Comparison of ENCODE assay signal across 20 cellular contexts in genomic region chr9:95063300-95063699, GRCh38.
DNase-seq lines count a peak whose midpoint lies in the region; ATAC-seq and TF ChIP-seq lines count a peak whose summit lies in the region.
"Had no signal": no experiment of that assay in that cellular context is flagged by ENCODE, and none has a peak within 500 bp of the region (broad histone marks: within the 10 kb centered on the region; RNA-seq: fewer than 3 reads in every experiment).

No MANE protein-coding gene starts in this region.

- no peak for DNase-seq in caudate nucleus (lab: John Stamatoyannopoulos, UW)
- no peak for DNase-seq in gastrocnemius medialis
- no peak for DNase-seq in activated CD8-positive, alpha-beta T cell treated with anti-CD3 and anti-CD28 coated beads, Interleukin-2, amount 10 ng/mL, durations not matched to agents 7 days and 5 days
- no peak for DNase-seq in kidney tubule cell (ENCODE audit: low spot score)
- no peak for DNase-seq in activated gamma-delta T cell treated with Interleukin-2 at 50 U/mL for 16 hours
- DNase-seq: activated naive CD8-positive, alpha-beta T cell treated with anti-CD3 and anti-CD28 coated beads, Interleukin-2, amount 10 ng/mL, durations not matched to agents 7 days and 5 days; CD4-positive, alpha-beta memory T cell; effector CD8-positive, alpha-beta T cell; hypothalamus; NCI-H1436; NCI-H774; PC-9; SK-N-SH; spleen had no signal

- no peaks in the 10 kb centered on the region for H3K9me3 ChIP-seq in BLaER1
- H3K9me3 ChIP-seq in gastrocnemius medialis = no peaks in the 10 kb centered on the region
- H3K9me3 ChIP-seq: mucosa of descending colon, SK-N-SH, spleen, tibial nerve had no signal

- H3K36me3 ChIP-seq in BLaER1 = peaks cover 41% of the 10 kb centered on the region
- peaks cover 0 to 15% of the 10 kb centered on the region in 2 donors for H3K36me3 ChIP-seq in gastrocnemius medialis

- no peaks in the 10 kb centered on the region for H3K36me3 Mint-ChIP-seq in activated CD8-positive, alpha-beta T cell treated with anti-CD3 and anti-CD28 coated beads, Interleukin-2, amount 10 ng/mL, durations not matched to agents 7 days and 5 days (ENCODE audit: low read depth)
- H3K36me3 Mint-ChIP-seq: activated naive CD8-positive, alpha-beta T cell treated with anti-CD3 and anti-CD28 coated beads, Interleukin-2, amount 10 ng/mL, durations not matched to agents 7 days and 5 days had no signal

- H3K4me2 ChIP-seq in BLaER1 = peak overlapping the region; percentile 41
- H3K4me2 ChIP-seq: GM23338, PC-9, SK-N-SH had no signal

- in situ Hi-C loops in gastrocnemius medialis (cut with MboI; ENCODE audit: low sequenced_read_pairs in 4 of 4) = no loop called here

- no peak for TF ChIP-seq CTCF in gastrocnemius medialis (IDR thresholded peaks at IDR 0.05 in 4 of 5, conservative IDR thresholded peaks at IDR 0.05 in 1 of 5)

- no peaks in the 10 kb centered on the region for H3K9me3 Mint-ChIP-seq in activated CD8-positive, alpha-beta T cell treated with anti-CD3 and anti-CD28 coated beads, Interleukin-2, amount 10 ng/mL, durations not matched to agents 7 days and 5 days (ENCODE audit: insufficient read depth)
- H3K9me3 Mint-ChIP-seq: activated naive CD8-positive, alpha-beta T cell treated with anti-CD3 and anti-CD28 coated beads, Interleukin-2, amount 10 ng/mL, durations not matched to agents 7 days and 5 days; GM23338 had no signal

- H3K4me1 ChIP-seq in BLaER1 (peaks cover 36% of the 10 kb centered on the region), gastrocnemius medialis (peaks cover 100% of the 10 kb centered on the region in 2 donors)

- no peak overlapping the region for H3K4me3 Mint-ChIP-seq in activated CD8-positive, alpha-beta T cell treated with anti-CD3 and anti-CD28 coated beads, Interleukin-2, amount 10 ng/mL, durations not matched to agents 7 days and 5 days
- H3K4me3 Mint-ChIP-seq: activated naive CD8-positive, alpha-beta T cell treated with anti-CD3 and anti-CD28 coated beads, Interleukin-2, amount 10 ng/mL, durations not matched to agents 7 days and 5 days; CD4-positive, alpha-beta memory T cell; GM23338 had no signal

- POLR2A ChIA-PET in activated CD8-positive, alpha-beta T cell treated with anti-CD3 and anti-CD28 coated beads, Interleukin-2, amount 10 ng/mL, durations not matched to agents 7 days and 5 days (lab: Charles Lee) = no interaction called here

- ATAC-seq in gastrocnemius medialis (no peak), GM21825 (IDR thresholded peaks at IDR 0.05; ENCODE audit: unreplicated experiment) (no peak)
- ATAC-seq in activated CD8-positive, alpha-beta T cell treated with anti-CD3 and anti-CD28 coated beads, Interleukin-2, amount 10 ng/mL, durations not matched to agents 7 days and 5 days = no peak
- ATAC-seq: GM23338, mucosa of descending colon had no signal

- CTCF ChIA-PET in activated CD8-positive, alpha-beta T cell treated with anti-CD3 and anti-CD28 coated beads, Interleukin-2, amount 10 ng/mL, durations not matched to agents 7 days and 5 days (lab: Charles Lee) = no interaction called here

- H3K27me3 ChIP-seq in BLaER1 = no peaks in the 10 kb centered on the region
- no peaks in the 10 kb centered on the region for H3K27me3 ChIP-seq in layer of hippocampus (ENCODE audit: control insufficient read depth, insufficient read depth, low read length)
- H3K27me3 ChIP-seq in gastrocnemius medialis = no peaks in the 10 kb centered on the region
- H3K27me3 ChIP-seq: spleen, tibial nerve had no signal

- H3K27ac ChIP-seq in BLaER1 = no peak overlapping the region
- H3K27ac ChIP-seq in caudate nucleus (ENCODE audit: low read depth, low read length) = peak overlapping the region; percentile 24
- H3K27ac ChIP-seq in layer of hippocampus (ENCODE audit: low read depth, low read length) = peak overlapping the region; percentile 35
- H3K27ac ChIP-seq in gastrocnemius medialis = peak overlapping the region; percentile 85 to 96 (median 91)
- H3K27ac ChIP-seq: PC-9 had no signal

- peaks cover 10% of the 10 kb centered on the region for H4K20me1 ChIP-seq in BLaER1

- no peaks in the 10 kb centered on the region for H3K27me3 Mint-ChIP-seq in activated CD8-positive, alpha-beta T cell treated with anti-CD3 and anti-CD28 coated beads, Interleukin-2, amount 10 ng/mL, durations not matched to agents 7 days and 5 days (ENCODE audit: low read depth)
- H3K27me3 Mint-ChIP-seq: activated naive CD8-positive, alpha-beta T cell treated with anti-CD3 and anti-CD28 coated beads, Interleukin-2, amount 10 ng/mL, durations not matched to agents 7 days and 5 days; CD4-positive, alpha-beta memory T cell had no signal

- intact Hi-C loops in gastrocnemius medialis (cut with DNase I; ENCODE audit: low total_unique reads) = no loop called here

- no peak overlapping the region for H3K27ac Mint-ChIP-seq in activated CD8-positive, alpha-beta T cell treated with anti-CD3 and anti-CD28 coated beads, Interleukin-2, amount 10 ng/mL, durations not matched to agents 7 days and 5 days
- H3K27ac Mint-ChIP-seq: activated naive CD8-positive, alpha-beta T cell treated with anti-CD3 and anti-CD28 coated beads, Interleukin-2, amount 10 ng/mL, durations not matched to agents 7 days and 5 days; CD4-positive, alpha-beta memory T cell; GM23338 had no signal

- TF ChIP-seq POLR2A in gastrocnemius medialis (IDR thresholded peaks at IDR 0.05) = no peak

- H3K4me3 ChIP-seq in BLaER1 (no peak overlapping the region), gastrocnemius medialis (no peak overlapping the region)
- H3K4me3 ChIP-seq: GM23338, mucosa of descending colon, PC-9, spleen, tibial nerve had no signal

- peaks cover 4% of the 10 kb centered on the region for H3K4me1 Mint-ChIP-seq in activated CD8-positive, alpha-beta T cell treated with anti-CD3 and anti-CD28 coated beads, Interleukin-2, amount 10 ng/mL, durations not matched to agents 7 days and 5 days (ENCODE audit: low read depth)
- H3K4me1 Mint-ChIP-seq: activated naive CD8-positive, alpha-beta T cell treated with anti-CD3 and anti-CD28 coated beads, Interleukin-2, amount 10 ng/mL, durations not matched to agents 7 days and 5 days; CD4-positive, alpha-beta memory T cell had no signal

- no peak overlapping the region for H3K9ac ChIP-seq in BLaER1
- H3K9ac ChIP-seq: SK-N-SH had no signal
